In genomic region chr1:27154991-27155781, GRCh38 we compare ENCODE assay signal across 8 cellular contexts. TPM values are rescaled to one million over a fixed set of nuclear protein-coding genes. Genes with fewer than 3 reads are reported as not detected.
DNase-seq lines count a peak whose midpoint lies in the region; ATAC-seq and TF ChIP-seq lines count a peak whose summit lies in the region.

TSS of gene SLC9A1 (minus strand) at chr1:27155125. CDS start at chr1:27154334, 791 bp downstream.

- H4K20me1 ChIP-seq in PC-9 (ENCODE audit: insufficient read depth), result no peaks in the 10 kb centered on the region

- H3K9me3 ChIP-seq in PC-9 (ENCODE audit: insufficient read depth, low read depth), result no peaks in the 10 kb centered on the region
- no peaks in the 10 kb centered on the region for H3K9me3 ChIP-seq in esophagus (ENCODE audit: control insufficient read depth in 2 of 2, insufficient read depth in 1 of 2, low read depth in 1 of 2, low read length in 1 of 2)
- no peaks in the 10 kb centered on the region for H3K9me3 ChIP-seq in muscle layer of colon (ENCODE audit: low read length)

- H3K9ac ChIP-seq in muscle layer of colon (ENCODE audit: low read length), result peak within 1 kb of the TSS; percentile 57

- H3K9me3 Mint-ChIP-seq in activated T-cell treated with anti-CD3 and anti-CD28 coated beads, Interleukin-2, amount 50 U/mL, for 24 hours, result no peaks in the 10 kb centered on the region

- H3K27ac Mint-ChIP-seq in activated T-cell treated with anti-CD3 and anti-CD28 coated beads, Interleukin-2, amount 50 U/mL, for 24 hours, result peak within 1 kb of the TSS; percentile 96

- peak within 1 kb of the TSS; percentile 94 for H3K4me2 ChIP-seq in PC-9

- intact Hi-C loops in PC-9 (cut with micrococcal nuclease; ENCODE audit: unreplicated experiment), result loop anchor here (1.0 kb wide), 3 partner anchors 14 to 43 kb away; no protein-coding TSS in a partner anchor

- peaks cover 15% of the 10 kb centered on the region for H3K36me3 Mint-ChIP-seq in activated T-cell treated with anti-CD3 and anti-CD28 coated beads, Interleukin-2, amount 50 U/mL, for 24 hours (ENCODE audit: low read depth)

- 2 to 4% methylated on average over 28 to 40 of the region's 40 CpGs for WGBS in esophagus, 2 donors

- ATAC-seq in GM21515 (IDR thresholded peaks at IDR 0.05; ENCODE audit: unreplicated experiment), result peak; percentile 79

- peak within 1 kb of the TSS; percentile 62; the same call in 1 of the 2 replicates for H2AFZ ChIP-seq in PC-9

- no peaks in the 10 kb centered on the region for H3K36me3 ChIP-seq in PC-9 (ENCODE audit: low read depth)
- no peaks in the 10 kb centered on the region for H3K36me3 ChIP-seq in esophagus (ENCODE audit: control insufficient read depth in 2 of 2, insufficient read depth in 2 of 2, low read length in 1 of 2)
- no peaks in the 10 kb centered on the region for H3K36me3 ChIP-seq in muscle layer of colon (ENCODE audit: insufficient read depth, low read length)

- POLR2A ChIA-PET in PC-9 (lab: Charles Lee; ENCODE audit: unreplicated experiment), result interaction anchor here (0.6 to 1.3 kb wide), 9 partner anchors 8 to 811 kb away, joined by 3 to 8 read pairs (median 3); no protein-coding TSS in a partner anchor

- DNase-seq in DMS114 treated with DMSO at 0.1 percent for 48 hours (lab: John Stamatoyannopoulos, UW; ENCODE audit: unreplicated experiment), result peak; percentile 87
- DNase-seq in HuH-7.5 (ENCODE audit: low spot score), result peak; percentile 76
- peak; percentile 91 to 92 for DNase-seq in PC-9
- peak; percentile 95 for DNase-seq in activated T-cell treated with anti-CD3 and anti-CD28 coated beads, Interleukin-2, amount 50 U/mL, for 24 hours
- DNase-seq in stimulated activated CD8-positive, alpha-beta memory T cell treated with anti-CD3 and anti-CD28 coated beads, Interleukin-7, amount 100 ng/mL, for 4 hours (ENCODE audit: low read depth in 2 of 2), result peak; percentile 87

- H3K79me2 ChIP-seq in PC-9 (ENCODE audit: low read depth), result peaks cover 42% of the 10 kb centered on the region

- H3K9me2 ChIP-seq in PC-9 (ENCODE audit: insufficient read depth), result no peaks in the 10 kb centered on the region

- CTCF ChIA-PET in PC-9 (lab: Charles Lee), result interaction anchor here (0.7 to 1.3 kb wide), 6 partner anchors 11 to 379 kb away, joined by 3 to 11 read pairs (median 6); no protein-coding TSS in a partner anchor

- H3K4me1 ChIP-seq in PC-9 (replicated peaks; ENCODE audit: insufficient read depth) (peaks cover 34% of the 10 kb centered on the region), esophagus (ENCODE audit: control insufficient read depth in 2 of 2, insufficient read depth in 2 of 2, low read length in 1 of 2) (peaks cover 9 to 14% of the 10 kb centered on the region in 2 donors), muscle layer of colon (ENCODE audit: insufficient read depth, low read length) (peaks cover 44% of the 10 kb centered on the region)

- BruUV-seq in PC-9 (replicated peaks; lab: Mats Ljungman, UMichigan), result no TSS peak

- peak within 1 kb of the TSS; percentile 76 for H3K4me3 ChIP-seq in PC-9
- H3K4me3 ChIP-seq in esophagus (ENCODE audit: low read depth in 1 of 2, low read length in 2 of 2), result peak within 1 kb of the TSS; percentile 74 to 75
- peak within 1 kb of the TSS; percentile 66 to 72 for H3K4me3 ChIP-seq in muscle layer of colon (ENCODE audit: low read depth in 1 of 2, low read length in 2 of 2)

- peak within 1 kb of the TSS; percentile 80 for H3K27ac ChIP-seq in PC-9
- H3K27ac ChIP-seq in esophagus (ENCODE audit: low read depth in 2 of 2, low read length in 1 of 2), result peak within 1 kb of the TSS; percentile 93
- peak within 1 kb of the TSS; percentile 86 for H3K27ac ChIP-seq in muscle layer of colon (ENCODE audit: low read depth, low read length)

- peaks cover 13% of the 10 kb centered on the region for H3F3A ChIP-seq in PC-9 (ENCODE audit: insufficient read depth, low read depth)

- peak within 1 kb of the TSS; percentile 88 for H3K4me3 Mint-ChIP-seq in activated T-cell treated with anti-CD3 and anti-CD28 coated beads, Interleukin-2, amount 50 U/mL, for 24 hours

- H3K27me3 ChIP-seq in PC-9 (ENCODE audit: insufficient read depth, low read depth) (no peaks in the 10 kb centered on the region), esophagus (ENCODE audit: control insufficient read depth in 1 of 2, insufficient read depth in 2 of 2, low read length in 2 of 2) (no peaks in the 10 kb centered on the region), muscle layer of colon (ENCODE audit: control insufficient read depth in 1 of 2, insufficient read depth in 2 of 2, low read length in 2 of 2) (no peaks in the 10 kb centered on the region)

- TF ChIP-seq CTCF in PC-9 (conservative IDR thresholded peaks at IDR 0.05), result peak; percentile 64

- H3K4me1 Mint-ChIP-seq in activated T-cell treated with anti-CD3 and anti-CD28 coated beads, Interleukin-2, amount 50 U/mL, for 24 hours (ENCODE audit: low read depth), result peaks cover 46% of the 10 kb centered on the region

- no peaks in the 10 kb centered on the region for H3K27me3 Mint-ChIP-seq in activated T-cell treated with anti-CD3 and anti-CD28 coated beads, Interleukin-2, amount 50 U/mL, for 24 hours

RNA-seq across cellular contexts. Expression of gene SLC9A1, which starts in this region (rescaled TPM):
- 17.9 and 27.5 TPM in 2 replicates for total RNA-seq in PC-9 (2021)
- polyA plus RNA-seq in esophagus, result 10 to 100 TPM in 1 of 2 donors, 1 to 10 TPM in 1; 9.1 to 16.1 TPM

Comparison
In these comparisons a context has a peak if more than half of its experiments do, and no peak if none do; other contexts are left out.
1. Peak in every context shown above with its lines: DNase-seq, ATAC-seq, H3K4me3 ChIP-seq and H3K27ac ChIP-seq.